32 cellular contexts compared by ENCODE assay signal in genomic region chr22:50520826-50521453, GRCh38. TPM values are rescaled to one million over a fixed set of nuclear protein-coding genes. Genes with fewer than 3 reads are reported as not detected.
"Had no signal": no experiment of that assay in that cellular context is flagged by ENCODE, and none has a peak within 500 bp of the region (broad histone marks: within the 10 kb centered on the region; RNA-seq: fewer than 3 reads in every experiment).

No MANE protein-coding gene starts in this region.

- H3K9me3 ChIP-seq: ascending aorta, Peyer's patch had no signal

- H3K27ac Mint-ChIP-seq: activated CD4-positive, alpha-beta memory T cell treated with anti-CD3 and anti-CD28 coated beads, Interleukin-2, amount 10 ng/mL, durations not matched to agents 7 days and 5 days; activated CD8-positive, alpha-beta memory T cell treated with anti-CD3 and anti-CD28 coated beads, Interleukin-2, amount 10 ng/mL, durations not matched to agents 7 days and 5 days; activated naive CD8-positive, alpha-beta T cell treated with anti-CD3 and anti-CD28 coated beads, Interleukin-2, amount 10 ng/mL, durations not matched to agents 7 days and 5 days had no signal

- DNase-seq: activated CD4-positive, alpha-beta memory T cell treated with anti-CD3 and anti-CD28 coated beads, Interleukin-2, amount 10 ng/mL, durations not matched to agents 7 days and 5 days; activated CD4-positive, alpha-beta T cell treated with anti-CD3 and anti-CD28 coated beads for 1 hour; activated CD4-positive, alpha-beta T cell treated with anti-CD3 and anti-CD28 coated beads for 48 hours; activated CD4-positive, CD25-positive, alpha-beta regulatory T cell; activated CD8-positive, alpha-beta memory T cell treated with anti-CD3 and anti-CD28 coated beads for 24 hours; activated CD8-positive, alpha-beta memory T cell treated with anti-CD3 and anti-CD28 coated beads, Interleukin-2, amount 10 ng/mL, durations not matched to agents 7 days and 5 days; activated CD8-positive, alpha-beta memory T cell treated with anti-CD3 and anti-CD28 coated beads, Interleukin-2, amount 50 U/mL, for 48 hours; activated effector memory CD4-positive, alpha-beta T cell treated with Interleukin-2 at 50 U/mL for 16 hours; activated naive CD4-positive, alpha-beta T cell treated with anti-CD3 and anti-CD28 coated beads, Interleukin-2, amount 50 U/mL, for 16 hours; activated naive CD8-positive, alpha-beta T cell treated with anti-CD3 and anti-CD28 coated beads, Interleukin-2, amount 10 ng/mL, durations not matched to agents 7 days and 5 days; activated T-cell treated with anti-CD3 and anti-CD28 coated beads, Interleukin-2, amount 50 U/mL, for 48 hours; amygdala; NCI-H1092 treated with DMSO at 0.1 percent for 48 hours; NCI-H1417; NCI-H146; NCI-H187; NCI-H2029 treated with DMSO at 0.1 percent for 48 hours; NCI-H2107; NCI-H2171; NCI-H510A; NCI-H526; NCI-H748 treated with DMSO at 0.1 percent for 48 hours; NK-92 treated with Interleukin-12 subunit alpha and Interleukin-12 subunit beta, amount 100 ng/mL, for 24 hours; PC-3; Peyer's patch; RPMI8226; SW 1271; T-helper 1 cell; T-helper 2 cell; T-helper 9 cell; WERI-Rb-1 had no signal

- H3K27me3 Mint-ChIP-seq: activated CD4-positive, alpha-beta memory T cell treated with anti-CD3 and anti-CD28 coated beads, Interleukin-2, amount 10 ng/mL, durations not matched to agents 7 days and 5 days; activated CD8-positive, alpha-beta memory T cell treated with anti-CD3 and anti-CD28 coated beads, Interleukin-2, amount 10 ng/mL, durations not matched to agents 7 days and 5 days; activated naive CD8-positive, alpha-beta T cell treated with anti-CD3 and anti-CD28 coated beads, Interleukin-2, amount 10 ng/mL, durations not matched to agents 7 days and 5 days had no signal

- H3K27me3 ChIP-seq: ascending aorta, Peyer's patch had no signal

- H3K4me3 ChIP-seq: ascending aorta, Peyer's patch had no signal

- ATAC-seq: activated CD8-positive, alpha-beta memory T cell treated with anti-CD3 and anti-CD28 coated beads, Interleukin-2, amount 10 ng/mL, durations not matched to agents 7 days and 5 days; PC-3 had no signal

- H3K9me3 Mint-ChIP-seq: activated CD4-positive, alpha-beta memory T cell treated with anti-CD3 and anti-CD28 coated beads, Interleukin-2, amount 10 ng/mL, durations not matched to agents 7 days and 5 days; activated naive CD8-positive, alpha-beta T cell treated with anti-CD3 and anti-CD28 coated beads, Interleukin-2, amount 10 ng/mL, durations not matched to agents 7 days and 5 days had no signal

- H3K4me3 Mint-ChIP-seq: activated CD4-positive, alpha-beta memory T cell treated with anti-CD3 and anti-CD28 coated beads, Interleukin-2, amount 10 ng/mL, durations not matched to agents 7 days and 5 days; activated CD8-positive, alpha-beta memory T cell treated with anti-CD3 and anti-CD28 coated beads, Interleukin-2, amount 10 ng/mL, durations not matched to agents 7 days and 5 days; activated naive CD8-positive, alpha-beta T cell treated with anti-CD3 and anti-CD28 coated beads, Interleukin-2, amount 10 ng/mL, durations not matched to agents 7 days and 5 days had no signal

- H3K27ac ChIP-seq: ascending aorta, Peyer's patch, WERI-Rb-1 had no signal

RNA-seq across cellular contexts. Expression of gene SCO2, which starts 4.5 kb away (rescaled TPM):
- total RNA-seq: ascending aorta had no signal

RNA-seq across cellular contexts. Expression of gene KLHDC7B, which starts 24.8 kb away (rescaled TPM):
- total RNA-seq: ascending aorta, PC-3 had no signal
